ENCODE assay signal across 8 cellular contexts in genomic region chr20:52312131-52312729, GRCh38.
DNase-seq lines count a peak whose midpoint lies in the region; ATAC-seq and TF ChIP-seq lines count a peak whose summit lies in the region.

No MANE protein-coding gene starts in this region.

- H3K27ac ChIP-seq in fibroblast of lung (ENCODE audit: insufficient read depth, low read length), result no peak overlapping the region
- H3K27ac ChIP-seq in vagina, result no peak overlapping the region

- H3K36me3 ChIP-seq in fibroblast of lung (ENCODE audit: control insufficient read depth, insufficient read depth, low read length) (no peaks in the 10 kb centered on the region), vagina (no peaks in the 10 kb centered on the region)

- no peaks in the 10 kb centered on the region for H3K36me3 Mint-ChIP-seq in activated CD8-positive, alpha-beta T cell treated with anti-CD3 and anti-CD28 coated beads, Interleukin-2, amount 10 ng/mL, durations not matched to agents 7 days and 5 days (ENCODE audit: low read depth)
- H3K36me3 Mint-ChIP-seq in neural crest cell (ENCODE audit: low read depth), result no peaks in the 10 kb centered on the region

- no peak overlapping the region for H3K9ac ChIP-seq in fibroblast of lung (ENCODE audit: insufficient read depth, low read length)

- no peak overlapping the region for H2AFZ ChIP-seq in fibroblast of lung (ENCODE audit: low read length)

- intact Hi-C loops in vagina (cut with DNase I), result no loop called here

- H3K27me3 Mint-ChIP-seq in activated CD8-positive, alpha-beta T cell treated with anti-CD3 and anti-CD28 coated beads, Interleukin-2, amount 10 ng/mL, durations not matched to agents 7 days and 5 days (ENCODE audit: low read depth), result no peaks in the 10 kb centered on the region
- H3K27me3 Mint-ChIP-seq in neural crest cell (ENCODE audit: low read depth), result peaks cover 5% of the 10 kb centered on the region

- H3K9me3 Mint-ChIP-seq in activated CD8-positive, alpha-beta T cell treated with anti-CD3 and anti-CD28 coated beads, Interleukin-2, amount 10 ng/mL, durations not matched to agents 7 days and 5 days (ENCODE audit: insufficient read depth), result no peaks in the 10 kb centered on the region
- no peaks in the 10 kb centered on the region for H3K9me3 Mint-ChIP-seq in neural crest cell

- no peak for TF ChIP-seq POLR2A in vagina (IDR thresholded peaks at IDR 0.05)

- H3K79me2 ChIP-seq in fibroblast of lung (ENCODE audit: control insufficient read depth, insufficient read depth, low read length), result no peaks in the 10 kb centered on the region

- no peak overlapping the region for H3K4me3 ChIP-seq in fibroblast of lung (replicated peaks in 1 of 4; ENCODE audit: control extremely low read depth in 1 of 4, insufficient read depth in 1 of 4, low read depth in 3 of 4, low read length in 4 of 4)
- H3K4me3 ChIP-seq in vagina, result no peak overlapping the region

- TF ChIP-seq CTCF in fibroblast of lung (conservative IDR thresholded peaks at IDR 0.05 in 1 of 2, IDR thresholded peaks at IDR 0.05 in 1 of 2; ENCODE audit: low read depth in 1 of 2, low read length in 2 of 2), result peak; percentile 74 to 86
- TF ChIP-seq CTCF in neural crest cell (conservative IDR thresholded peaks at IDR 0.05), result peak; percentile 90
- peak; percentile 19 to 50 (median 40) for TF ChIP-seq CTCF in vagina (IDR thresholded peaks at IDR 0.05)

- peak; percentile 55 for DNase-seq in DMS153 treated with DMSO at 0.1 percent for 48 hours (lab: John Stamatoyannopoulos, UW; ENCODE audit: unreplicated experiment)
- peak; percentile 54 for DNase-seq in NCI-H748 (lab: John Stamatoyannopoulos, UW; ENCODE audit: unreplicated experiment)
- DNase-seq in activated CD8-positive, alpha-beta T cell treated with anti-CD3 and anti-CD28 coated beads, Interleukin-2, amount 10 ng/mL, durations not matched to agents 7 days and 5 days, result peak; percentile 69
- peak; percentile 53 to 78 for DNase-seq in fibroblast of lung (ENCODE audit: low read depth in 2 of 2)
- peak; percentile 55 for DNase-seq in neural crest cell (ENCODE audit: low read depth, low spot score)
- DNase-seq in vagina (ENCODE audit: extremely low spot score in 2 of 2), result no peak

- no peaks in the 10 kb centered on the region for H3K4me1 ChIP-seq in fibroblast of lung (ENCODE audit: control insufficient read depth, extremely low read depth, insufficient read depth, low read length)
- H3K4me1 ChIP-seq in vagina, result peaks cover 5% of the 10 kb centered on the region

- H3K4me1 Mint-ChIP-seq in activated CD8-positive, alpha-beta T cell treated with anti-CD3 and anti-CD28 coated beads, Interleukin-2, amount 10 ng/mL, durations not matched to agents 7 days and 5 days (ENCODE audit: low read depth), result peaks cover 6% of the 10 kb centered on the region
- H3K4me1 Mint-ChIP-seq in neural crest cell, result peaks cover 14% of the 10 kb centered on the region

- H3K27ac Mint-ChIP-seq in activated CD8-positive, alpha-beta T cell treated with anti-CD3 and anti-CD28 coated beads, Interleukin-2, amount 10 ng/mL, durations not matched to agents 7 days and 5 days, result no peak overlapping the region
- H3K27ac Mint-ChIP-seq in neural crest cell (ENCODE audit: unreplicated experiment), result no peak overlapping the region

- POLR2A ChIA-PET in activated CD8-positive, alpha-beta T cell treated with anti-CD3 and anti-CD28 coated beads, Interleukin-2, amount 10 ng/mL, durations not matched to agents 7 days and 5 days (lab: Charles Lee), result no interaction called here

- H3K4me3 Mint-ChIP-seq in activated CD8-positive, alpha-beta T cell treated with anti-CD3 and anti-CD28 coated beads, Interleukin-2, amount 10 ng/mL, durations not matched to agents 7 days and 5 days, result no peak overlapping the region
- no peak overlapping the region for H3K4me3 Mint-ChIP-seq in neural crest cell

- no peaks in the 10 kb centered on the region for H3K9me3 ChIP-seq in fibroblast of lung (ENCODE audit: control insufficient read depth, insufficient read depth, low read depth, low read length)
- no peaks in the 10 kb centered on the region for H3K9me3 ChIP-seq in vagina

- ATAC-seq in HG03378 (IDR thresholded peaks at IDR 0.05; ENCODE audit: unreplicated experiment), result peak; percentile 58
- ATAC-seq in activated CD8-positive, alpha-beta T cell treated with anti-CD3 and anti-CD28 coated beads, Interleukin-2, amount 10 ng/mL, durations not matched to agents 7 days and 5 days, result peak; percentile 71
- ATAC-seq in GM18873 (IDR thresholded peaks at IDR 0.05; ENCODE audit: low FRiP score, unreplicated experiment), result no peak

- no peaks in the 10 kb centered on the region for H3K27me3 ChIP-seq in fibroblast of lung (ENCODE audit: control insufficient read depth, insufficient read depth, low read length)
- no peaks in the 10 kb centered on the region for H3K27me3 ChIP-seq in vagina

- H3K4me2 ChIP-seq in fibroblast of lung (ENCODE audit: extremely low read depth, insufficient read depth, low read length), result no peak overlapping the region

- CTCF ChIA-PET in activated CD8-positive, alpha-beta T cell treated with anti-CD3 and anti-CD28 coated beads, Interleukin-2, amount 10 ng/mL, durations not matched to agents 7 days and 5 days (lab: Charles Lee), result interaction anchor here (0.6 to 2.1 kb wide), 31 partner anchors 8 to 1235 kb away, joined by 3 to 9 read pairs (median 4); no protein-coding TSS in a partner anchor

- H4K20me1 ChIP-seq in fibroblast of lung (ENCODE audit: control insufficient read depth, extremely low read depth, insufficient read depth, low read length), result no peaks in the 10 kb centered on the region

Comparison
In these comparisons a context has a peak if more than half of its experiments do, and no peak if none do; other contexts are left out.
1. DNase-seq: peak in DMS153 treated with DMSO at 0.1 percent for 48 hours (single experiment), NCI-H748 (single experiment), activated CD8-positive, alpha-beta T cell treated with anti-CD3 and anti-CD28 coated beads, Interleukin-2, amount 10 ng/mL, durations not matched to agents 7 days and 5 days (single experiment), fibroblast of lung (2 of 2) and neural crest cell (single experiment); none in vagina (0 of 2).
2. CTCF ChIP-seq: peak in every context shown above with its lines; median percentile 90 in neural crest cell; 80 in fibroblast of lung; 40 in vagina.